ENCODE assay signal across 13 cellular contexts in the genomic region with DNA sequence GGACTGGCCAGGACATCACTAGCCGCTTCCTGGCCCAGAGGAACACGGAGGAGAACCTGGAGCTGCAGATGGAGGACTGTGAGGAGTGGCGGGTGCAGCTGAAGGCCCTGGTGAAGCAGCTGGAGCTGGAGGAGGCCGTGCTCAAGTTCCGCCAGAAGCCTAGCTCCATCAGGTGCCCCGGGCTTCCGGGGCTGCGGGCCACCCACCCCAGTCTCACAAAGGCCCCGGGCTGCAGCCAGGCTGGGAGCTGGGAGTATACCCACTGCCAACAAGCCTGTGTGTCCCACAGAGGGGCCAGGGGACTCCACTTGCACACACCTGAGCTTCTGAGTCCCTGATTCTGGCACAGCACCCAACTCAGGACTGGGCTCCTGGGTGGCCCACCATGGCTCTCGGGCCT. TPM values are rescaled to one million over a fixed set of nuclear protein-coding genes. Genes with fewer than 3 reads are reported as not detected.
A peak's percentile ranks its signal among the peaks of the same experiment; 100 is the strongest.
DNase-seq lines count a peak whose midpoint lies in the region; ATAC-seq and TF ChIP-seq lines count a peak whose summit lies in the region.
"Had no signal": no experiment of that assay in that cellular context is flagged by ENCODE, and none has a peak within 500 bp of the region (broad histone marks: within the 10 kb centered on the region; RNA-seq: fewer than 3 reads in every experiment).

No MANE protein-coding gene starts in this region.

- CTCF ChIA-PET in RWPE1 (lab: Yijun Ruan, JAX): interaction anchor here (1.4 to 3.4 kb wide), 2 partner anchors 9 to 14 kb away, joined by 5 to 16 read pairs; a partner anchor contains a TSS

- H3K27ac ChIP-seq in RWPE1: peak overlapping the region; percentile 91
- no peak overlapping the region for H3K27ac ChIP-seq in GM23248
- H3K27ac ChIP-seq: vagina had no signal

- H4K20me1 ChIP-seq in GM23248 (ENCODE audit: insufficient read depth): no peaks in the 10 kb centered on the region

- POLR2A ChIA-PET in RWPE1 (lab: Yijun Ruan, JAX; ENCODE audit: low non-redundant PET): interaction anchor here (0.7 to 1.4 kb wide), 2 partner anchors 14 to 26 kb away, joined by 3 to 5 read pairs; no protein-coding TSS in a partner anchor

- no peak overlapping the region for H2AFZ ChIP-seq in GM23248

- H3K9me3 Mint-ChIP-seq in activated T-cell treated with anti-CD3 and anti-CD28 coated beads, Interleukin-2, amount 50 U/mL, for 4 hours: no peaks in the 10 kb centered on the region
- no peaks in the 10 kb centered on the region for H3K9me3 Mint-ChIP-seq in endothelial cell (ENCODE audit: unreplicated experiment)
- H3K9me3 Mint-ChIP-seq in stimulated activated effector memory CD8-positive, alpha-beta T cell treated with anti-CD3 and anti-CD28 coated beads, Interleukin-12 subunit alpha, Interleukin-12 subunit beta, amount 100 ng/mL, for 72 hours: no peaks in the 10 kb centered on the region

- no peak overlapping the region for H3K4me3 ChIP-seq in GM23248

- no peak for DNase-seq in activated T-cell treated with anti-CD3 and anti-CD28 coated beads, Interleukin-2, amount 50 U/mL, for 4 hours
- no peak for DNase-seq in activated T-cell treated with anti-CD3 and anti-CD28 coated beads, Interleukin-2, amount 50 U/mL, for 48 hours
- DNase-seq in RWPE1 (ENCODE audit: low spot score) (no peak), endothelial cell (ENCODE audit: low spot score) (no peak), GM23248 (no peak), medulla oblongata (ENCODE audit: extremely low spot score) (no peak), NCI-H82 (lab: John Stamatoyannopoulos, UW) (no peak)
- DNase-seq in stimulated activated effector memory CD8-positive, alpha-beta T cell treated with anti-CD3 and anti-CD28 coated beads, Interleukin-12 subunit alpha, Interleukin-12 subunit beta, amount 100 ng/mL, for 72 hours (ENCODE audit: low spot score in 2 of 2): no peak
- DNase-seq: activated CD8-positive, alpha-beta memory T cell treated with anti-CD3 and anti-CD28 coated beads, Interleukin-2, amount 50 U/mL, for 4 hours; cerebellar nuclear complex; NCI-H446 had no signal

- H3F3A ChIP-seq in GM23248 (ENCODE audit: insufficient read depth): peaks cover 11% of the 10 kb centered on the region; the same call in 1 of the 2 replicates

- H3K36me3 Mint-ChIP-seq in activated T-cell treated with anti-CD3 and anti-CD28 coated beads, Interleukin-2, amount 50 U/mL, for 4 hours (ENCODE audit: insufficient read depth): peaks cover 11% of the 10 kb centered on the region
- peaks cover 11% of the 10 kb centered on the region for H3K36me3 Mint-ChIP-seq in endothelial cell (ENCODE audit: low read depth, unreplicated experiment)
- H3K36me3 Mint-ChIP-seq in stimulated activated effector memory CD8-positive, alpha-beta T cell treated with anti-CD3 and anti-CD28 coated beads, Interleukin-12 subunit alpha, Interleukin-12 subunit beta, amount 100 ng/mL, for 72 hours: peaks cover 38% of the 10 kb centered on the region

- H3K4me3 Mint-ChIP-seq in activated T-cell treated with anti-CD3 and anti-CD28 coated beads, Interleukin-2, amount 50 U/mL, for 4 hours: peak overlapping the region; percentile 86
- peak overlapping the region; percentile 79 for H3K4me3 Mint-ChIP-seq in endothelial cell (ENCODE audit: unreplicated experiment)
- H3K4me3 Mint-ChIP-seq in stimulated activated effector memory CD8-positive, alpha-beta T cell treated with anti-CD3 and anti-CD28 coated beads, Interleukin-12 subunit alpha, Interleukin-12 subunit beta, amount 100 ng/mL, for 72 hours: peak overlapping the region; percentile 81

- TF ChIP-seq CTCF in RWPE1 (conservative IDR thresholded peaks at IDR 0.05; ENCODE audit: low read depth) (no peak), endothelial cell (IDR thresholded peaks at IDR 0.05; ENCODE audit: unreplicated experiment) (no peak)

- H3K79me2 ChIP-seq in GM23248 (ENCODE audit: insufficient read depth): peaks cover 31% of the 10 kb centered on the region

- no peak overlapping the region for H3K4me2 ChIP-seq in GM23248 (ENCODE audit: unreplicated experiment)

- H3K27ac Mint-ChIP-seq in endothelial cell (ENCODE audit: unreplicated experiment): no peak overlapping the region
- no peak overlapping the region for H3K27ac Mint-ChIP-seq in stimulated activated effector memory CD8-positive, alpha-beta T cell treated with anti-CD3 and anti-CD28 coated beads, Interleukin-12 subunit alpha, Interleukin-12 subunit beta, amount 100 ng/mL, for 72 hours

- 0 out of 2 replicates have a peak, but pooled peaks cover 7% of the 10 kb centered on the region for H3K36me3 ChIP-seq in GM23248 (ENCODE audit: low read depth)
- H3K36me3 ChIP-seq: vagina had no signal

- H3K27me3 Mint-ChIP-seq in activated T-cell treated with anti-CD3 and anti-CD28 coated beads, Interleukin-2, amount 50 U/mL, for 4 hours (ENCODE audit: low read depth): no peaks in the 10 kb centered on the region
- peaks cover 17% of the 10 kb centered on the region for H3K27me3 Mint-ChIP-seq in endothelial cell (ENCODE audit: unreplicated experiment)

- H3K27me3 ChIP-seq in GM23248 (replicated peaks; ENCODE audit: insufficient read depth): peaks cover 14% of the 10 kb centered on the region; the same call in 1 of the 2 replicates
- H3K27me3 ChIP-seq: vagina had no signal

- H3K4me1 Mint-ChIP-seq in activated T-cell treated with anti-CD3 and anti-CD28 coated beads, Interleukin-2, amount 50 U/mL, for 4 hours (ENCODE audit: low read depth): peaks cover 30% of the 10 kb centered on the region
- H3K4me1 Mint-ChIP-seq in endothelial cell (ENCODE audit: unreplicated experiment): peaks cover 19% of the 10 kb centered on the region
- H3K4me1 Mint-ChIP-seq in stimulated activated effector memory CD8-positive, alpha-beta T cell treated with anti-CD3 and anti-CD28 coated beads, Interleukin-12 subunit alpha, Interleukin-12 subunit beta, amount 100 ng/mL, for 72 hours: peaks cover 50% of the 10 kb centered on the region

- no peak for ATAC-seq in activated T-cell treated with anti-CD3 and anti-CD28 coated beads, Interleukin-2, amount 50 U/mL, for 4 hours
- no peak for ATAC-seq in stimulated activated effector memory CD8-positive, alpha-beta T cell treated with anti-CD3 and anti-CD28 coated beads, Interleukin-12 subunit alpha, Interleukin-12 subunit beta, amount 100 ng/mL, for 72 hours

- peaks cover 12% of the 10 kb centered on the region; the same call in 1 of the 2 replicates for H3K4me1 ChIP-seq in GM23248 (ENCODE audit: insufficient read depth)

- 98 to 99% methylated on average over 10 of the region's 10 CpGs for WGBS in GM23248 (ENCODE audit: low coverage in 1 of 2, low lambda C conversion rate in 2 of 2, missing lambda C conversion rate in 2 of 2), 2 experiments

- no peaks in the 10 kb centered on the region for H3K9me3 ChIP-seq in GM23248 (ENCODE audit: low read depth)
- H3K9me3 ChIP-seq: vagina had no signal

- in situ Hi-C loops in GM23248 (cut with MboI): no loop called here

- no peak overlapping the region for H3K9ac ChIP-seq in GM23248

- H3K9me2 ChIP-seq in GM23248 (ENCODE audit: insufficient read depth): no peaks in the 10 kb centered on the region

RNA-seq across cellular contexts. Expression of a gene that starts 1.7 kb away (rescaled TPM):
- total RNA-seq in activated T-cell treated with anti-CD3 and anti-CD28 coated beads, Interleukin-2, amount 50 U/mL, for 4 hours: 100 to 1,000 TPM in 2 of 3 donors, 10 to 100 TPM in 1; 90.6 to 103 (median 100) TPM
- 88.4 TPM for total RNA-seq in endothelial cell (ENCODE audit: unreplicated experiment)
- 74.4 and 81.1 TPM in 2 replicates for total RNA-seq in GM23248 (2014; rRNA removed; shearing (Covaris generic))
- 21.6 and 22.0 TPM in 2 replicates for polyA plus RNA-seq in GM23248 (2016; fragmentation: Nextera tagmentation; extraction: Ambion mirVana)

RNA-seq across cellular contexts. Expression of a gene that starts 9.9 kb away (rescaled TPM):
- under 1 TPM in 1 of 3 donors, not detected in 2; 0.49 TPM for total RNA-seq in activated T-cell treated with anti-CD3 and anti-CD28 coated beads, Interleukin-2, amount 50 U/mL, for 4 hours
- 1.2 TPM for total RNA-seq in endothelial cell (ENCODE audit: unreplicated experiment)
- total RNA-seq in GM23248 (2014; rRNA removed; shearing (Covaris generic)): 0.76 TPM in 1 of 2 replicates, not detected in the other
- polyA plus RNA-seq in GM23248 (2016; fragmentation: Nextera tagmentation; extraction: Ambion mirVana): 0.39 and 1.5 TPM in 2 replicates
- total RNA-seq: vagina had no signal

RNA-seq across cellular contexts. Expression of a gene that starts 14.9 kb away (rescaled TPM):
- total RNA-seq in activated T-cell treated with anti-CD3 and anti-CD28 coated beads, Interleukin-2, amount 50 U/mL, for 4 hours: 10 to 100 TPM; 49.5 to 53.0 (median 51.9) TPM
- total RNA-seq in endothelial cell (ENCODE audit: unreplicated experiment): 73.0 TPM
- total RNA-seq in GM23248 (2014; rRNA removed; shearing (Covaris generic)): 51.3 and 51.7 TPM in 2 replicates
- polyA plus RNA-seq in GM23248 (2016; fragmentation: Nextera tagmentation; extraction: Ambion mirVana): 59.4 and 61.8 TPM in 2 replicates

RNA-seq across cellular contexts. Expression of a gene that starts 36.2 kb away (rescaled TPM):
- 1 to 10 TPM; 1.5 to 2.2 (median 1.7) TPM for total RNA-seq in activated T-cell treated with anti-CD3 and anti-CD28 coated beads, Interleukin-2, amount 50 U/mL, for 4 hours
- total RNA-seq in endothelial cell (ENCODE audit: unreplicated experiment): 0.80 TPM
- total RNA-seq in GM23248 (2014; rRNA removed; shearing (Covaris generic)): 0.89 and 1.4 TPM in 2 replicates
- 1.1 and 1.4 TPM in 2 replicates for polyA plus RNA-seq in GM23248 (2016; fragmentation: Nextera tagmentation; extraction: Ambion mirVana)

RNA-seq across cellular contexts. Expression of a gene that starts 41.7 kb away (rescaled TPM):
- total RNA-seq in activated T-cell treated with anti-CD3 and anti-CD28 coated beads, Interleukin-2, amount 50 U/mL, for 4 hours: not detected
- total RNA-seq in endothelial cell (ENCODE audit: unreplicated experiment): 0.49 TPM
- total RNA-seq in GM23248 (2014; rRNA removed; shearing (Covaris generic)): not detected in 2 replicates
- not detected in 2 replicates for polyA plus RNA-seq in GM23248 (2016; fragmentation: Nextera tagmentation; extraction: Ambion mirVana)
- total RNA-seq: pulmonary artery endothelial cell, vagina had no signal
